Comparison of ENCODE assay signal across 8 cellular contexts in genomic region chr6:54992789-54993188, GRCh38.
DNase-seq lines count a peak whose midpoint lies in the region; ATAC-seq and TF ChIP-seq lines count a peak whose summit lies in the region.
"Had no signal": no experiment of that assay in that cellular context is flagged by ENCODE, and none has a peak within 500 bp of the region (broad histone marks: within the 10 kb centered on the region; RNA-seq: fewer than 3 reads in every experiment).

No MANE protein-coding gene starts in this region.

- no peaks in the 10 kb centered on the region for H3K36me3 ChIP-seq in prostate gland

- no peak overlapping the region for H3K4me3 Mint-ChIP-seq in stimulated activated effector memory CD8-positive, alpha-beta T cell treated with anti-CD3 and anti-CD28 coated beads, Interleukin-12 subunit alpha, Interleukin-12 subunit beta, amount 100 ng/mL, for 72 hours
- H3K4me3 Mint-ChIP-seq: T-helper 1 cell treated with Interleukin-12 subunit alpha and Interleukin-12 subunit beta and Interleukin-4 antibody, amounts not matched to agents 30 μg/mL and 1 μg/mL, for 36 hours had no signal

- H3K27me3 ChIP-seq in prostate gland (replicated peaks; ENCODE audit: insufficient read depth) = no peaks in the 10 kb centered on the region

- no peak overlapping the region for H3K4me3 ChIP-seq in astrocyte of the spinal cord (ENCODE audit: low read depth, low read length)
- H3K4me3 ChIP-seq in prostate gland = no peak overlapping the region

- in situ Hi-C loops in astrocyte of the spinal cord (cut with HindIII; ENCODE audit: low sequenced_read_pairs) = no loop called here

- no peak overlapping the region for H3K27ac Mint-ChIP-seq in stimulated activated effector memory CD8-positive, alpha-beta T cell treated with anti-CD3 and anti-CD28 coated beads, Interleukin-12 subunit alpha, Interleukin-12 subunit beta, amount 100 ng/mL, for 72 hours
- H3K27ac Mint-ChIP-seq: T-helper 1 cell treated with Interleukin-12 subunit alpha and Interleukin-12 subunit beta and Interleukin-4 antibody, amounts not matched to agents 30 μg/mL and 1 μg/mL, for 36 hours had no signal

- TF ChIP-seq POLR2A in prostate gland (IDR thresholded peaks at IDR 0.05) = no peak

- H3K4me1 Mint-ChIP-seq in stimulated activated effector memory CD8-positive, alpha-beta T cell treated with anti-CD3 and anti-CD28 coated beads, Interleukin-12 subunit alpha, Interleukin-12 subunit beta, amount 100 ng/mL, for 72 hours = no peaks in the 10 kb centered on the region

- no peak overlapping the region for H3K27ac ChIP-seq in prostate gland

- TF ChIP-seq CTCF in astrocyte of the spinal cord (IDR thresholded peaks at IDR 0.05; ENCODE audit: low read depth, low read length) (peak; percentile 38), prostate gland (IDR thresholded peaks at IDR 0.05) (peak in 3 of 4 experiments; percentile 24 to 42 (median 41))

- H3K9me3 ChIP-seq in prostate gland = no peaks in the 10 kb centered on the region

- H3K4me1 ChIP-seq in prostate gland (replicated peaks) = no peaks in the 10 kb centered on the region

- intact Hi-C loops in prostate gland (cut with DNase I) = no loop called here

- no peaks in the 10 kb centered on the region for H3K36me3 Mint-ChIP-seq in stimulated activated effector memory CD8-positive, alpha-beta T cell treated with anti-CD3 and anti-CD28 coated beads, Interleukin-12 subunit alpha, Interleukin-12 subunit beta, amount 100 ng/mL, for 72 hours

- H3K9me3 Mint-ChIP-seq in stimulated activated effector memory CD8-positive, alpha-beta T cell treated with anti-CD3 and anti-CD28 coated beads, Interleukin-12 subunit alpha, Interleukin-12 subunit beta, amount 100 ng/mL, for 72 hours = peaks cover 9% of the 10 kb centered on the region
- H3K9me3 Mint-ChIP-seq: T-helper 1 cell treated with Interleukin-12 subunit alpha and Interleukin-12 subunit beta and Interleukin-4 antibody, amounts not matched to agents 30 μg/mL and 1 μg/mL, for 36 hours had no signal

- ATAC-seq in GM18909 (IDR thresholded peaks at IDR 0.05; ENCODE audit: poor library complexity, unreplicated experiment) (peak; percentile 68), HG03565 (IDR thresholded peaks at IDR 0.05; ENCODE audit: unreplicated experiment) (peak; percentile 74)
- no peak for ATAC-seq in stimulated activated naive CD8-positive, alpha-beta T cell treated with anti-CD3 and anti-CD28 coated beads, Interleukin-15, Interleukin-2, amounts not matched to agents 100 U/mL and 50 U/mL, for 24 hours
- ATAC-seq in stimulated activated effector memory CD8-positive, alpha-beta T cell treated with anti-CD3 and anti-CD28 coated beads, Interleukin-12 subunit alpha, Interleukin-12 subunit beta, amount 100 ng/mL, for 72 hours = no peak

- DNase-seq in astrocyte of the spinal cord (ENCODE audit: low read depth, low spot score) (no peak), prostate gland (ENCODE audit: low spot score) (no peak)
- DNase-seq in stimulated activated naive CD8-positive, alpha-beta T cell treated with anti-CD3 and anti-CD28 coated beads, Interleukin-15, Interleukin-2, amounts not matched to agents 100 U/mL and 50 U/mL, for 24 hours = no peak
- DNase-seq in stimulated activated effector memory CD8-positive, alpha-beta T cell treated with anti-CD3 and anti-CD28 coated beads, Interleukin-12 subunit alpha, Interleukin-12 subunit beta, amount 100 ng/mL, for 72 hours (ENCODE audit: low spot score in 2 of 2) = no peak
- no peak for DNase-seq in effector CD4-positive, alpha-beta T cell

Comparison
In these comparisons a context has a peak if more than half of its experiments do, and no peak if none do; other contexts are left out.
1. ATAC-seq: peak in GM18909 (single experiment) and HG03565 (single experiment); none in stimulated activated naive CD8-positive, alpha-beta T cell treated with anti-CD3 and anti-CD28 coated beads, Interleukin-15, Interleukin-2, amounts not matched to agents 100 U/mL and 50 U/mL, for 24 hours (single experiment) and stimulated activated effector memory CD8-positive, alpha-beta T cell treated with anti-CD3 and anti-CD28 coated beads, Interleukin-12 subunit alpha, Interleukin-12 subunit beta, amount 100 ng/mL, for 72 hours (single experiment).